11 cellular contexts compared by ENCODE assay signal in the genomic region with DNA sequence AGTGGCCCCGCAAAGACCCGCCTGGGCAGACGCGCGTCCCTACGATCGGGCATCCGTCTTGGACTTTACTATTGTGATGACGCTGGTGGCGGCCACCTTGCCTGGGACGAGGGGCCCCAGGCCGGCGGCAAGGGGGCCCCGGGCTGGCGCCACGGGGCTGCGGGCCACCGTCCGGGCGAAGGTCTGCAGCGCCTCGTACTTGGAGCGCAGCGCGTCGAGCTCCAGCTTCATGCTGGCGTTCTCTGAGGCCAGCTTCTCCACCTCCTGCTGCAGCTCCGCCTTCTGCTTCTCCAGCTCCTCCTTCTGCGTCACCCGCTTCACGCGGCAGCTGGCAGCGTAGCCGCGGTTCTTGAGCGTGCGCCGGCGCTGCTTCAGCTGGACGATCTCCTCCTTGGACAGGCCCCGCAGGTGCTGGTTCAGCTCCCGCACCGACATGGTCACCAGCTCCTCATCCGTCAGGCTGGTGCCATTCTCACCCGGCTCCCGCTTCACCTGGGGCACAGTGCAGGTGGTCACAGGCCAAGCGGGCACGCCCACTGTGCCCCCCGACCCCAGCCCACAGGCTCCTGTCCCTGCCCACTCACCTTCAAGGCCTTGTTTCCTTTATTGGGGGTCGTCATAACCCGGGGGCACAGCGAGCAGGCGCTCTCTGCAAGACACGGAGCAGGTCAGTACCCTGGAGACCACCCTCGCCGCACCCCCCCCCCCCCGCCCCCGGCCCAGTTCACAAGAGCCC. TPM values are rescaled to one million over a fixed set of nuclear protein-coding genes. Genes with fewer than 3 reads are reported as not detected.
DNase-seq lines count a peak whose midpoint lies in the region; ATAC-seq, FAIRE-seq and TF ChIP-seq lines count a peak whose summit lies in the region.
"Had no signal": no experiment of that assay in that cellular context is flagged by ENCODE, and none has a peak within 500 bp of the region (broad histone marks: within the 10 kb centered on the region; RNA-seq: fewer than 3 reads in every experiment).

No MANE protein-coding gene starts in this region.

- H3K79me2 ChIP-seq in neural progenitor cell (ENCODE audit: low read depth) = peaks cover 71% of the 10 kb centered on the region

- no peak overlapping the region for H3K27ac Mint-ChIP-seq in neural progenitor cell

- ATAC-seq in A549 = peak; percentile 8 to 46; a peak in 4 of 6 replicates
- no peak for ATAC-seq in left lobe of liver
- no peak for ATAC-seq in GM21737 (IDR thresholded peaks at IDR 0.05; ENCODE audit: unreplicated experiment)

- H3K9me3 ChIP-seq in A549 (no peaks in the 10 kb centered on the region), neural progenitor cell (ENCODE audit: low read depth) (no peaks in the 10 kb centered on the region)
- H3K9me3 ChIP-seq: SJCRH30 had no signal

- no peak for TF ChIP-seq CTCF in A549 (IDR thresholded peaks at IDR 0.05)
- no peak for TF ChIP-seq CTCF in neural progenitor cell (IDR thresholded peaks at IDR 0.05)

- peaks cover 5% of the 10 kb centered on the region for H3K36me3 Mint-ChIP-seq in neural progenitor cell

- no peak overlapping the region for H3K9ac ChIP-seq in neural progenitor cell

- TF ChIP-seq EP300 in A549 (IDR thresholded peaks at IDR 0.05) = no peak

- no peak for TF ChIP-seq POLR2A in A549 (IDR thresholded peaks at IDR 0.05; ENCODE audit: low read length)

- peak overlapping the region; percentile 57 for H3K4me3 ChIP-seq in A549
- H3K4me3 ChIP-seq in neural progenitor cell = peak overlapping the region; percentile 41
- H3K4me3 ChIP-seq: lung, SJCRH30 had no signal

- POLR2A ChIA-PET in A549 (lab: Yijun Ruan, JAX) = interaction anchor here (1.1 to 1.9 kb wide), 5 partner anchors 12 to 90 kb away, joined by 3 to 5 read pairs (median 3); partner anchors contain the start of genes MCRIP1 and PCYT2

- no peak for TF ChIP-seq RAD21 in A549 (conservative IDR thresholded peaks at IDR 0.05 in 1 of 2, IDR thresholded peaks at IDR 0.05 in 1 of 2)

- H2AFZ ChIP-seq in neural progenitor cell (replicated peaks) = no peak overlapping the region

- FAIRE-seq in A549 (lab: Jason Lieb, UNC) = no peak
- FAIRE-seq: GM18507 had no signal

- H3K9me3 Mint-ChIP-seq in neural progenitor cell = no peaks in the 10 kb centered on the region

- H3K4me1 Mint-ChIP-seq in neural progenitor cell = peaks cover 33% of the 10 kb centered on the region

- peak in 1 of 2 experiments; percentile 91 for DNase-seq in A549 (ENCODE audit: low read depth in 1 of 2, low spot score in 1 of 2)
- peak; percentile 0 for DNase-seq in NCI-H226
- DNase-seq in neural progenitor cell (ENCODE audit: low spot score) = no peak
- DNase-seq in left lobe of liver (ENCODE audit: low spot score) = no peak
- DNase-seq in NCI-H2029 treated with DMSO at 0.1 percent for 48 hours (lab: John Stamatoyannopoulos, UW) = no peak
- no peak for DNase-seq in HUDEP-2 (lab: John Stamatoyannopoulos, UW; ENCODE audit: unreplicated experiment in 76 of 76)
- DNase-seq: SJCRH30 had no signal

- CTCF ChIA-PET in A549 (lab: Yijun Ruan, JAX) = interaction anchor here (1.0 to 12.8 kb wide), 8 partner anchors 11 to 188 kb away, joined by 3 to 99 read pairs (median 21); partner anchors contain the start of genes ARHGDIA, CENPX, LRRC45 and NOTUM

- no peaks in the 10 kb centered on the region for H3K36me3 ChIP-seq in neural progenitor cell
- H3K36me3 ChIP-seq: SJCRH30 had no signal

- H3K27me3 Mint-ChIP-seq in neural progenitor cell (ENCODE audit: insufficient read depth, low read depth) = peaks cover 2% of the 10 kb centered on the region

- H3K27ac ChIP-seq in A549 (peak overlapping the region; percentile 96 to 98), cingulate gyrus (ENCODE audit: low read depth, low read length) (peak overlapping the region; percentile 29), neural progenitor cell (peak overlapping the region; percentile 73)
- H3K27ac ChIP-seq: SJCRH30 had no signal

- H3F3A ChIP-seq in neural progenitor cell (ENCODE audit: low read depth) = peaks cover 53% of the 10 kb centered on the region

- no peaks in the 10 kb centered on the region for H3K27me3 ChIP-seq in neural progenitor cell
- H3K27me3 ChIP-seq: SJCRH30 had no signal

- H3K4me2 ChIP-seq in A549 (peak overlapping the region; percentile 96), neural progenitor cell (peak overlapping the region; percentile 82)

- WGBS in A549 (ENCODE audit: missing lambda C conversion rate) = 31% methylated on average over 51 of the region's 58 CpGs

- peaks cover 46% of the 10 kb centered on the region for H4K20me1 ChIP-seq in neural progenitor cell (ENCODE audit: low read depth)

- peaks cover 75% of the 10 kb centered on the region for H3K4me1 ChIP-seq in A549
- H3K4me1 ChIP-seq in neural progenitor cell = peaks cover 31% of the 10 kb centered on the region
- H3K4me1 ChIP-seq: SJCRH30 had no signal

- no peak overlapping the region for H3K4me3 Mint-ChIP-seq in neural progenitor cell

TF ChIP-seq in A549, 52 proteins besides CTCF, POLR2A, EP300 and RAD21 (continues in another document):
- no peak for TF ChIP-seq PHF8 (IDR thresholded peaks at IDR 0.05; ENCODE audit: borderline replicate concordance, low read depth)
- no peak for TF ChIP-seq ZC3H11A (IDR thresholded peaks at IDR 0.05)
- TF ChIP-seq ELK1 (IDR thresholded peaks at IDR 0.05; ENCODE audit: low read depth, low read length) = no peak
- no peak for TF ChIP-seq FOSL2 (IDR thresholded peaks at IDR 0.05)
- peak; percentile 33; the same call in 1 of the 2 replicates for TF ChIP-seq FOSL2 (CRISPR knock-in tag; IDR thresholded peaks at IDR 0.05)
- no peak for TF ChIP-seq HOXB13 (CRISPR knock-in tag; IDR thresholded peaks at IDR 0.05; ENCODE audit: low read depth)
- no peak for TF ChIP-seq JUN (IDR thresholded peaks at IDR 0.05)
- TF ChIP-seq PBX3 (IDR thresholded peaks at IDR 0.05) = peak; percentile 33
- no peak for TF ChIP-seq RFX5 (IDR thresholded peaks at IDR 0.05)
- TF ChIP-seq HOXB5 (CRISPR knock-in tag; IDR thresholded peaks at IDR 0.05) = peak; percentile 52; the same call in 1 of the 2 replicates

RNA-seq across cellular contexts. Expression of gene SIRT7, which starts 4.8 kb away (rescaled TPM):
- 9.8 and 13.7 TPM in 2 replicates for polyA plus RNA-seq in A549 (2011; rRNA removed)
- polyA plus RNA-seq in A549 (2012; cell fraction: cytosol; rRNA removed) = 29.1 and 29.7 TPM in 2 replicates
- polyA plus RNA-seq in A549 (2012; cell fraction: nucleus; rRNA removed) = 131 and 141 TPM in 2 replicates
- polyA plus RNA-seq in A549 (2017; fragmentation: RNase III; extraction: RNeasy Plus Mini Kit Qiagen cat#74134 plus additional on column Dnase treatment) = 34.0 to 35.2 TPM (median 34.8 TPM) in 3 replicates
- polyA minus RNA-seq in A549 (2011; rRNA and poly(A)+ RNA removed) = 40.0 and 46.9 TPM in 2 replicates
- total RNA-seq in neural progenitor cell (ENCODE audit: low replicate concordance) = 5.1 and 15.2 TPM in 2 replicates
- total RNA-seq in left lobe of liver = 18.0 TPM

RNA-seq across cellular contexts. Expression of gene MAFG, which starts 4.8 kb away (rescaled TPM):
- polyA plus RNA-seq in A549 (2011; rRNA removed) (41.6 and 47.9 TPM in 2 replicates), A549 (2017; fragmentation: RNase III; extraction: RNeasy Plus Mini Kit Qiagen cat#74134 plus additional on column Dnase treatment) (49.8 to 57.9 TPM (median 52.4 TPM) in 3 replicates)
- polyA plus RNA-seq in A549 (2012; cell fraction: cytosol; rRNA removed) = 55.5 and 60.4 TPM in 2 replicates
- 194 and 235 TPM in 2 replicates for polyA plus RNA-seq in A549 (2012; cell fraction: nucleus; rRNA removed)
- 18.1 and 22.6 TPM in 2 replicates for polyA minus RNA-seq in A549 (2011; rRNA and poly(A)+ RNA removed)
- total RNA-seq in neural progenitor cell (ENCODE audit: low replicate concordance) (8.1 and 12.9 TPM in 2 replicates), left lobe of liver (12.6 TPM)

RNA-seq across cellular contexts. Expression of gene PCYT2, which starts 11.5 kb away (rescaled TPM):
- polyA plus RNA-seq in A549 (2011; rRNA removed) = 7.1 and 7.7 TPM in 2 replicates
- 16.6 and 20.5 TPM in 2 replicates for polyA plus RNA-seq in A549 (2012; cell fraction: cytosol; rRNA removed)
- 39.2 and 46.7 TPM in 2 replicates for polyA plus RNA-seq in A549 (2012; cell fraction: nucleus; rRNA removed)
- 14.8 to 17.0 TPM (median 16.3 TPM) in 3 replicates for polyA plus RNA-seq in A549 (2017; fragmentation: RNase III; extraction: RNeasy Plus Mini Kit Qiagen cat#74134 plus additional on column Dnase treatment)
- 12.4 and 13.8 TPM in 2 replicates for polyA minus RNA-seq in A549 (2011; rRNA and poly(A)+ RNA removed)
- 6.8 and 17.0 TPM in 2 replicates for total RNA-seq in neural progenitor cell (ENCODE audit: low replicate concordance)
- 113 TPM for total RNA-seq in left lobe of liver

RNA-seq across cellular contexts. Expression of gene PYCR1, which starts 14.4 kb away (rescaled TPM):
- 77.1 and 81.4 TPM in 2 replicates for polyA plus RNA-seq in A549 (2011; rRNA removed)
- polyA plus RNA-seq in A549 (2012; cell fraction: cytosol; rRNA removed) = 150 and 202 TPM in 2 replicates
- 126 and 181 TPM in 2 replicates for polyA plus RNA-seq in A549 (2012; cell fraction: nucleus; rRNA removed)
- 81.4 to 93.3 TPM (median 87.2 TPM) in 3 replicates for polyA plus RNA-seq in A549 (2017; fragmentation: RNase III; extraction: RNeasy Plus Mini Kit Qiagen cat#74134 plus additional on column Dnase treatment)
- polyA minus RNA-seq in A549 (2011; rRNA and poly(A)+ RNA removed) = 94.1 and 104 TPM in 2 replicates
- total RNA-seq in neural progenitor cell (ENCODE audit: low replicate concordance) = 32.6 and 72.2 TPM in 2 replicates
- 5.2 TPM for total RNA-seq in left lobe of liver

RNA-seq across cellular contexts. Expression of gene NPB, which starts 20.7 kb away (rescaled TPM):
- 0.34 and 0.41 TPM in 2 replicates for polyA plus RNA-seq in A549 (2011; rRNA removed)
- 0.41 and 0.48 TPM in 2 replicates for polyA plus RNA-seq in A549 (2012; cell fraction: cytosol; rRNA removed)
- 0.48 and 0.61 TPM in 2 replicates for polyA plus RNA-seq in A549 (2012; cell fraction: nucleus; rRNA removed)
- 0.29 to 0.45 TPM (median 0.38 TPM) in 3 replicates for polyA plus RNA-seq in A549 (2017; fragmentation: RNase III; extraction: RNeasy Plus Mini Kit Qiagen cat#74134 plus additional on column Dnase treatment)
- polyA minus RNA-seq in A549 (2011; rRNA and poly(A)+ RNA removed) = 0.78 and 1.1 TPM in 2 replicates
- 2.8 TPM in 1 of 2 replicates, not detected in the other for total RNA-seq in neural progenitor cell (ENCODE audit: low replicate concordance)
- 0.13 TPM for total RNA-seq in left lobe of liver

Comparison
In these comparisons a context has a peak if more than half of its experiments do, and no peak if none do; other contexts are left out.
1. ATAC-seq: peak in A549 (2 of 2); none in left lobe of liver (single experiment) and GM21737 (single experiment).
2. H3K27ac ChIP-seq: peak in every context shown above with its lines; median percentile 97 in A549; 73 in neural progenitor cell; 29 in cingulate gyrus.